19 cellular contexts compared by ENCODE assay signal in the genomic region with DNA sequence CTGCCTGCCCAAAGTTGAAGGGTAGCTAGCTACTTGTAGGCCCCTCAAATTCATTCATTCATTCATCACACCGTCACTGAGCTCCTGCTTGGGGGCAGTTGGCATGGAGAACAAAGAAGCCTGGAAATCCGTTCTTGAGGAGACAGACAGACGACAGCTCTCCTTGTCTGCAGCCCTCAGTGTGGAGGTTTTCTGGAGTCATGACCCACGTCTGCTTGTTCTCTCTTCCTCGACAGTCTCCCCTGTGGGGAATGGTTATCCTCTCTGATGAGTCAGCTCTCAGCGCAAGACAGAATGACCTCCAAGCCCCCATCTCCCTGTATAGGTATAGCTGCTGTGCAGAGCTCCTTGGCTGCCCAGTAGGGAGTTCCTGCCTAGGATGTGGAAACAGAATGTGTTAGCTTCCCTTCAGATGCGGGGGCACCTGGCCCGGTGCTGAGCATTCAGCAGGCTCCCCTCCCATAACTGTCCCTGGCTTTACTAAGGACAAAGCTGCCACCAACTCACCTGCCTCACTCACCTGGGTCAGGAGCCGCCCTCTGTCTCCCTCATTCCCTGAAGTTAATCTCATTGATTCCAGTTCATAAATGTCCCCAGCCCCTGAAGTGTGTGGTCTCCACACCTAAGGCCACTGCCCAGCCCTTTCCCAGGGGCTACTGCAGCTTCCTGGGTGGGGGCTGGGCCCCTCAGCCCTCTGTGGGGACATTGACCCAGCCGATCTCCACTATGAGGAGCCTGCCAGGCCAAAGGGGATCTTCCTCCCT.
"Had no signal": no experiment of that assay in that cellular context is flagged by ENCODE, and none has a peak within 500 bp of the region (broad histone marks: within the 10 kb centered on the region; RNA-seq: fewer than 3 reads in every experiment).

No MANE protein-coding gene starts in this region.

- DNase-seq: activated CD4-positive, alpha-beta T cell treated with anti-CD3 and anti-CD28 coated beads for 1 hour; activated CD4-positive, alpha-beta T cell treated with anti-CD3 and anti-CD28 coated beads, Interleukin-2, amount 50 U/mL, for 1 hour; activated CD8-positive, alpha-beta T cell treated with anti-CD3 and anti-CD28 coated beads, Interleukin-2, amount 10 ng/mL, durations not matched to agents 7 days and 5 days; activated naive CD4-positive, alpha-beta T cell; activated T-cell treated with anti-CD3 and anti-CD28 coated beads, Interleukin-2, amount 50 U/mL, for 1 hour; adrenal gland; dermis blood vessel endothelial cell; effector CD8-positive, alpha-beta T cell; erythroblast; foreskin fibroblast; lower lobe of right lung; stimulated activated CD4-positive, alpha-beta T cell treated with anti-CD3 and anti-CD28 coated beads, Interleukin-4, amount 100 ng/mL, for 4 hours; stimulated activated naive CD8-positive, alpha-beta T cell treated with anti-CD3 and anti-CD28 coated beads, Interleukin-15, Interleukin-2, amounts not matched to agents 100 U/mL and 50 U/mL, for 24 hours; substantia nigra; T-helper 1 cell; thyroid gland had no signal

- H3K4me3 Mint-ChIP-seq: activated CD8-positive, alpha-beta T cell treated with anti-CD3 and anti-CD28 coated beads, Interleukin-2, amount 10 ng/mL, durations not matched to agents 7 days and 5 days; activated naive CD8-positive, alpha-beta T cell had no signal

- H3K4me3 ChIP-seq: adrenal gland, lower lobe of right lung, prostate gland, thyroid gland had no signal

- H3K27ac Mint-ChIP-seq: activated CD8-positive, alpha-beta T cell treated with anti-CD3 and anti-CD28 coated beads, Interleukin-2, amount 10 ng/mL, durations not matched to agents 7 days and 5 days; activated naive CD8-positive, alpha-beta T cell had no signal

- H3K9me3 ChIP-seq: adrenal gland, lower lobe of right lung, prostate gland, thyroid gland had no signal

- ATAC-seq: activated CD8-positive, alpha-beta T cell treated with anti-CD3 and anti-CD28 coated beads, Interleukin-2, amount 10 ng/mL, durations not matched to agents 7 days and 5 days; left lobe of liver; lower lobe of right lung; stimulated activated naive CD8-positive, alpha-beta T cell treated with anti-CD3 and anti-CD28 coated beads, Interleukin-15, Interleukin-2, amounts not matched to agents 100 U/mL and 50 U/mL, for 24 hours had no signal

- H3K36me3 ChIP-seq: adrenal gland, lower lobe of right lung, prostate gland, thyroid gland had no signal

- H3K36me3 Mint-ChIP-seq: activated naive CD8-positive, alpha-beta T cell had no signal

- H3K27ac ChIP-seq: adrenal gland, lower lobe of right lung, prostate gland, thyroid gland had no signal

- H3K27me3 ChIP-seq: thyroid gland had no signal

- H3K4me1 ChIP-seq: adrenal gland, lower lobe of right lung had no signal
